In the genomic region with DNA sequence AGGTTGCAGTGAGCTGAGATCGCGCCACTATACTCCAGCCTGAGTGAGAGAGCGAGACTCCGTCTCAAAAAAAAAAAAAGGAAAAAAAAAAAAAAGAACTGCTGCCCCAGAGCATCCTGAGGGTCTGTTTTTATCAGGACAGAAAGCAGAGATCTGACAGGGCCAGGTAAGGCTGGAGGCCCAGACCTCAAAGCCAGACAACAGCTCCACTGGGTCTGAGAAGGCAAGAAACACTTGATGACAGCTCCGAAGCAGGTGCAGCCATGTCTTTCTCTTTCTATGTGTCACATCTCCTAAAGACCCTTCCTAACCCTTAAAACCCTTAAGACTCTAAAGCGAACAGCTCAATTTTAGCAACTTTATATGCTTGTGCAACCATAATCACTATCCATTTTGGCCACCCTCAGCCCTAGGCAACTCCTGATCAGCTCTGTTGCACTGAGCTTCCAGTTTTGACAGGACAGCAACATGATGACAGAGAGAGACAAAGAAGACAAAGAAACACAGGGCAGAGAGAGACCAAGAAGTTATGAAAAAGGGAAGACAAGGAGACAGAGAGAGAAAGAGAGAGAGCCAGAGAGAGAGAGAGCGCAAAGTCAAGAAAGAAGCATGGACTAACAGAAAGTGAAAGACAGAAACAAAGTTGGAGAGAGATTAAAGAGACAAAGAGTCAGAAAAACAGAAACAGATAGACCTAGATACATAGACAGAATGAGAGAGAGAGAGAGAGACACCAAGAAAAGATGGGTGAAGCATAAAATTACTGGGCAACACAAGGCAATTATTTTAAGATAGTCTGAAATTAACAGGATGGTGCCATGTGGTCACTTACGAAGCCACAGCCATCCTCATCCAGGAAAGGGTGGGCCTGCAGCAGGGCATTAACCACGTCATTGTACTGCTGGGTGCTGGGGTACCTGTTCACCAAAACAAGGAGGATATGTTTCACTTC, we compare ENCODE assay signal across 13 cellular contexts. TPM values are rescaled to one million over a fixed set of nuclear protein-coding genes. Genes with fewer than 3 reads are reported as not detected.
DNase-seq lines count a peak whose midpoint lies in the region; ATAC-seq and TF ChIP-seq lines count a peak whose summit lies in the region.
"Had no signal": no experiment of that assay in that cellular context is flagged by ENCODE, and none has a peak within 500 bp of the region (broad histone marks: within the 10 kb centered on the region; RNA-seq: fewer than 3 reads in every experiment).

No MANE protein-coding gene starts in this region.

- ATAC-seq in DND-41 (ENCODE audit: insufficient read depth, low read depth): 0 out of 3 replicates have a peak, but pooled peaks have one; percentile 22
- peak; percentile 68 for ATAC-seq in HG02798 (IDR thresholded peaks at IDR 0.05; ENCODE audit: poor library complexity, unreplicated experiment)
- peak; percentile 88 for ATAC-seq in natural killer cell treated with Interleukin-12 subunit alpha and Interleukin-12 subunit beta and Interleukin-15 and Interleukin-18, amount 100 ng/mL, for 72 hours
- ATAC-seq in GM18498 (IDR thresholded peaks at IDR 0.05; ENCODE audit: unreplicated experiment): no peak
- ATAC-seq: gastrocnemius medialis had no signal

- TF ChIP-seq CTCF in DND-41 (IDR thresholded peaks at IDR 0.05; ENCODE audit: borderline replicate concordance, extremely low read depth, low read length, poor library complexity, severe bottlenecking): no peak
- no peak for TF ChIP-seq CTCF in GM10248 (IDR thresholded peaks at IDR 0.05; ENCODE audit: control extremely low read depth, extremely low read depth, low read depth, missing control alignments)

- no peak overlapping the region for H3K4me3 ChIP-seq in DND-41 (ENCODE audit: low read depth in 1 of 2, low read length in 2 of 2)
- H3K4me3 ChIP-seq: gastrocnemius medialis, HAP-1 had no signal

- intact Hi-C loops in activated T-helper 2 cell treated with anti-CD3 and anti-CD28 coated beads, Interferon-gamma antibody, Interleukin-2, Interleukin-4, amounts not matched to agents 10 μg/mL and 5 μg/mL and 100 μg/mL, durations not matched to agents 14 hours and 24 hours and 36 hours (cut with micrococcal nuclease): loop anchor here (2.0 kb wide), 1 partner anchor 51 kb away; no protein-coding TSS in a partner anchor
- intact Hi-C loops in cardiac septum (cut with DNase I): no loop called here

- no peak overlapping the region for H3K4me2 ChIP-seq in DND-41 (ENCODE audit: insufficient read depth, low read length)

- no peak overlapping the region for H3K9ac ChIP-seq in DND-41 (ENCODE audit: low read depth, low read length)

- DNase-seq in DND-41: no peak
- DNase-seq in activated T-helper 2 cell treated with anti-CD3 and anti-CD28 coated beads, Interferon-gamma antibody, Interleukin-2, Interleukin-4, amounts not matched to agents 10 μg/mL and 5 μg/mL and 100 μg/mL, durations not matched to agents 14 hours and 24 hours and 36 hours (ENCODE audit: low spot score): peak; percentile 39
- no peak for DNase-seq in natural killer cell treated with Interleukin-12 subunit alpha and Interleukin-12 subunit beta and Interleukin-15 and Interleukin-18, amount 100 ng/mL, for 72 hours (ENCODE audit: low spot score)
- DNase-seq in GM10248 (ENCODE audit: extremely low spot score): no peak
- DNase-seq in cardiac septum (ENCODE audit: low spot score): no peak
- DNase-seq in NCI-H1105 treated with DMSO at 0.1 percent for 48 hours (lab: John Stamatoyannopoulos, UW): no peak
- DNase-seq: Calu3, gastrocnemius medialis, NCI-H226, nucleus accumbens had no signal

- POLR2A ChIA-PET in GM10248 (lab: Yijun Ruan, JAX): no interaction called here

- H3K79me2 ChIP-seq in DND-41 (ENCODE audit: insufficient read depth, low read length): no peaks in the 10 kb centered on the region

- H4K20me1 ChIP-seq in DND-41 (ENCODE audit: insufficient read depth, low read length): no peaks in the 10 kb centered on the region

- no peaks in the 10 kb centered on the region for H3K36me3 ChIP-seq in DND-41 (ENCODE audit: insufficient read depth, low read length)
- H3K36me3 ChIP-seq: gastrocnemius medialis, HAP-1 had no signal

- H3K4me3 Mint-ChIP-seq in activated T-helper 2 cell treated with anti-CD3 and anti-CD28 coated beads, Interferon-gamma antibody, Interleukin-2, Interleukin-4, amounts not matched to agents 10 μg/mL and 5 μg/mL and 100 μg/mL, durations not matched to agents 14 hours and 24 hours and 36 hours (ENCODE audit: low read depth): peak overlapping the region; percentile 67
- H3K4me3 Mint-ChIP-seq in natural killer cell treated with Interleukin-12 subunit alpha and Interleukin-12 subunit beta and Interleukin-15 and Interleukin-18, amount 100 ng/mL, for 72 hours: peak overlapping the region; percentile 86

- H3K27me3 ChIP-seq in DND-41 (ENCODE audit: insufficient read depth, low read length, poor library complexity): peaks cover 4% of the 10 kb centered on the region
- H3K27me3 ChIP-seq: gastrocnemius medialis had no signal

- peak overlapping the region; percentile 87 for H3K27ac Mint-ChIP-seq in activated T-helper 2 cell treated with anti-CD3 and anti-CD28 coated beads, Interferon-gamma antibody, Interleukin-2, Interleukin-4, amounts not matched to agents 10 μg/mL and 5 μg/mL and 100 μg/mL, durations not matched to agents 14 hours and 24 hours and 36 hours
- peak overlapping the region; percentile 91 to 93 for H3K27ac Mint-ChIP-seq in natural killer cell treated with Interleukin-12 subunit alpha and Interleukin-12 subunit beta and Interleukin-15 and Interleukin-18, amount 100 ng/mL, for 72 hours

- H3K36me3 Mint-ChIP-seq in activated T-helper 2 cell treated with anti-CD3 and anti-CD28 coated beads, Interferon-gamma antibody, Interleukin-2, Interleukin-4, amounts not matched to agents 10 μg/mL and 5 μg/mL and 100 μg/mL, durations not matched to agents 14 hours and 24 hours and 36 hours (ENCODE audit: low read depth): peaks cover 42% of the 10 kb centered on the region
- H3K36me3 Mint-ChIP-seq in natural killer cell treated with Interleukin-12 subunit alpha and Interleukin-12 subunit beta and Interleukin-15 and Interleukin-18, amount 100 ng/mL, for 72 hours: peaks cover 9% of the 10 kb centered on the region

- CTCF ChIA-PET in GM10248 (lab: Yijun Ruan, JAX): interaction anchor here (0.9 kb wide), 1 partner anchor 10 kb away, joined by 3 read pairs; no protein-coding TSS in a partner anchor

- no peaks in the 10 kb centered on the region for H3K27me3 Mint-ChIP-seq in activated T-helper 2 cell treated with anti-CD3 and anti-CD28 coated beads, Interferon-gamma antibody, Interleukin-2, Interleukin-4, amounts not matched to agents 10 μg/mL and 5 μg/mL and 100 μg/mL, durations not matched to agents 14 hours and 24 hours and 36 hours (ENCODE audit: low read depth)
- no peaks in the 10 kb centered on the region for H3K27me3 Mint-ChIP-seq in natural killer cell treated with Interleukin-12 subunit alpha and Interleukin-12 subunit beta and Interleukin-15 and Interleukin-18, amount 100 ng/mL, for 72 hours

- H3K27ac ChIP-seq in DND-41 (ENCODE audit: low read length): no peak overlapping the region
- H3K27ac ChIP-seq: gastrocnemius medialis had no signal

- H3K9me3 Mint-ChIP-seq in activated T-helper 2 cell treated with anti-CD3 and anti-CD28 coated beads, Interferon-gamma antibody, Interleukin-2, Interleukin-4, amounts not matched to agents 10 μg/mL and 5 μg/mL and 100 μg/mL, durations not matched to agents 14 hours and 24 hours and 36 hours: no peaks in the 10 kb centered on the region
- no peaks in the 10 kb centered on the region for H3K9me3 Mint-ChIP-seq in natural killer cell treated with Interleukin-12 subunit alpha and Interleukin-12 subunit beta and Interleukin-15 and Interleukin-18, amount 100 ng/mL, for 72 hours

- H3K4me1 Mint-ChIP-seq in activated T-helper 2 cell treated with anti-CD3 and anti-CD28 coated beads, Interferon-gamma antibody, Interleukin-2, Interleukin-4, amounts not matched to agents 10 μg/mL and 5 μg/mL and 100 μg/mL, durations not matched to agents 14 hours and 24 hours and 36 hours (ENCODE audit: low read depth): peaks cover 39% of the 10 kb centered on the region
- H3K4me1 Mint-ChIP-seq in natural killer cell treated with Interleukin-12 subunit alpha and Interleukin-12 subunit beta and Interleukin-15 and Interleukin-18, amount 100 ng/mL, for 72 hours (ENCODE audit: low read depth in 2 of 2): peaks cover 46 to 52% of the 10 kb centered on the region in 2 donors

- no peak overlapping the region for H2AFZ ChIP-seq in DND-41 (ENCODE audit: low read depth, low read length)

- no peaks in the 10 kb centered on the region for H3K9me3 ChIP-seq in DND-41 (ENCODE audit: insufficient read depth, low read length, severe bottlenecking)
- H3K9me3 ChIP-seq: gastrocnemius medialis, HAP-1 had no signal

- H3K4me1 ChIP-seq in DND-41 (ENCODE audit: insufficient read depth, low read length): no peaks in the 10 kb centered on the region
- H3K4me1 ChIP-seq: gastrocnemius medialis, HAP-1 had no signal

RNA-seq across cellular contexts. Expression of gene SAMD3, which starts 39.2 kb away (rescaled TPM):
- total RNA-seq in activated T-helper 2 cell treated with anti-CD3 and anti-CD28 coated beads, Interferon-gamma antibody, Interleukin-2, Interleukin-4, amounts not matched to agents 10 μg/mL and 5 μg/mL and 100 μg/mL, durations not matched to agents 14 hours and 24 hours and 36 hours: 3.2 and 3.4 TPM in 2 replicates
- 10 to 100 TPM; 14.6 to 39.3 TPM for total RNA-seq in natural killer cell treated with Interleukin-12 subunit alpha and Interleukin-12 subunit beta and Interleukin-15 and Interleukin-18, amount 100 ng/mL, for 72 hours
- 0.22 TPM for total RNA-seq in cardiac septum
- total RNA-seq: Calu3, gastrocnemius medialis had no signal
